Comparison of ENCODE assay signal across 8 cellular contexts in the genomic region with DNA sequence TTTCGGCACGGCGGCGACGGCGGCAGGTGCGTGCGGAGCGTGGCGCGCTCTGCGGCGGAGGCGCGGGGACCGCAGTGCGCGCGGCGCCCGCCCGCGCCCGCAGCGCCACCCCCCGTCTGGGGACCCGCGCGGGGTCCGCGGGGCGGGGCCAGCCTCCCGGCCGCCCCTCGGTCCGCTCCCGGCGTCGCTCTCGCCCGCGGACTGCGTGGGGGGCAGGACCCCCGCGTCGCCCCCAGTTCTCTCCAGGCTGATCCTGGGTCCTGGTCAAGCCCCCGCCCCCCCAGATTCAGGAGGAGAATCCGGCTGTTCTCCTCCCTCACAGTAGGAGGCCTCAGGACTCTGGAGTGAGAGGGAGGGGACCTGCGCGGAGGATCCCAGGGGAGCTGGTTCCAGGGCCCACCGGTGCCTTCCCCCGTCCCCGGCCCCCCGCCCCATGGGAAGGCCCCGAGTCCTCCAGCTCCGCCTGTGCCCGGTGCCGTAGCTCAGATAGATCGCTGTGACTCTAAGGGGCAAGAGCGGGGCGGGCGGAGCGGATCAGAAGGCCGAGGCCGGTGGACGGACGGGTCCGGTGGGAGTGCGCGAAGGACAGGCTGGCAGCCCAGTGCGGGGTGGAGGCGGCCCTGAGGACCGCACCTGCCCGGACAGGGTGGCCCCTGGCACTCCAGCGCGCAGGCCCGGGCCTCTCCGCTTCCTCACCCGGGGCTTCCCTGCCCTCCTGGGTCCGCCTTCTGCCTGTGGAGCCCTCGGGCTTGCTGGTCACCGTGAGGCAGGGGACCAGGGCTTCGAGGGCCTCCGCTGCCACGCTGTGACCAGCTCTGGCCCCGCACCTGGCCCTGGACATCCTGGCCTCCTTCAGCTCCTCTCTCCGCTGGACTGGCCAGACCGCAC. TPM values are rescaled to one million over a fixed set of nuclear protein-coding genes. Genes with fewer than 3 reads are reported as not detected.
A peak's percentile ranks its signal among the peaks of the same experiment; 100 is the strongest.
DNase-seq lines count a peak whose midpoint lies in the region; ATAC-seq and TF ChIP-seq lines count a peak whose summit lies in the region.

A gene with protein sequence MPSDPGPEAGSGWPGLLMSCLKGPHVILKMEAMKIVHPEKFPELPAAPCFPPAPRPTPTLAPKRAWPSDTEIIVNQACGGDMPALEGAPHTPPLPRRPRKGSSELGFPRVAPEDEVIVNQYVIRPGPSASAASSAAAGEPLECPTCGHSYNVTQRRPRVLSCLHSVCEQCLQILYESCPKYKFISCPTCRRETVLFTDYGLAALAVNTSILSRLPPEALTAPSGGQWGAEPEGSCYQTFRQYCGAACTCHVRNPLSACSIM (minus strand): TSS at position 51 of the 888 bp plus-strand sequence. CDS start 1,028 bp downstream, outside the sequence.

- no peaks in the 10 kb centered on the region for H3K36me3 Mint-ChIP-seq in activated naive CD8-positive, alpha-beta T cell treated with anti-CD3 and anti-CD28 coated beads for 36 hours
- peaks cover 7% of the 10 kb centered on the region for H3K36me3 Mint-ChIP-seq in stimulated activated effector memory CD8-positive, alpha-beta T cell treated with anti-CD3 and anti-CD28 coated beads, Interleukin-12 subunit alpha, Interleukin-12 subunit beta, amount 100 ng/mL, for 72 hours

- in situ Hi-C loops in GM13976 (cut with MboI; ENCODE audit: low sequenced_read_pairs, unreplicated experiment) = no loop called here

- H3K4me3 Mint-ChIP-seq in activated naive CD8-positive, alpha-beta T cell treated with anti-CD3 and anti-CD28 coated beads for 36 hours = peak within 1 kb of the TSS; percentile 85
- H3K4me3 Mint-ChIP-seq in stimulated activated effector memory CD8-positive, alpha-beta T cell treated with anti-CD3 and anti-CD28 coated beads, Interleukin-12 subunit alpha, Interleukin-12 subunit beta, amount 100 ng/mL, for 72 hours = peak within 1 kb of the TSS; percentile 74

- peak within 1 kb of the TSS; percentile 24 for H3K4me3 ChIP-seq in iPS-11a (ENCODE audit: low read depth, low read length)

- no peaks in the 10 kb centered on the region for H3K9me3 Mint-ChIP-seq in activated naive CD8-positive, alpha-beta T cell treated with anti-CD3 and anti-CD28 coated beads for 36 hours
- no peaks in the 10 kb centered on the region for H3K9me3 Mint-ChIP-seq in stimulated activated effector memory CD8-positive, alpha-beta T cell treated with anti-CD3 and anti-CD28 coated beads, Interleukin-12 subunit alpha, Interleukin-12 subunit beta, amount 100 ng/mL, for 72 hours

- DNase-seq in GM13976 (ENCODE audit: low spot score) = no peak
- peak; percentile 45 for DNase-seq in activated naive CD8-positive, alpha-beta T cell treated with anti-CD3 and anti-CD28 coated beads for 36 hours
- peak in 1 of 2 donors; percentile 57 for DNase-seq in stimulated activated effector memory CD8-positive, alpha-beta T cell treated with anti-CD3 and anti-CD28 coated beads, Interleukin-12 subunit alpha, Interleukin-12 subunit beta, amount 100 ng/mL, for 72 hours (ENCODE audit: low spot score in 2 of 2)
- no peak for DNase-seq in NCI-H187 treated with DMSO at 0.1 percent for 48 hours (lab: John Stamatoyannopoulos, UW)
- no peak for DNase-seq in hippocampal formation (lab: John Stamatoyannopoulos, UW)

- peak; percentile 4 for TF ChIP-seq CTCF in GM13976 (IDR thresholded peaks at IDR 0.05; ENCODE audit: borderline replicate concordance, control extremely low read depth, extremely low read depth, insufficient read depth, missing control alignments)

- H3K27ac Mint-ChIP-seq in activated naive CD8-positive, alpha-beta T cell treated with anti-CD3 and anti-CD28 coated beads for 36 hours = peak within 1 kb of the TSS; percentile 38
- peak within 1 kb of the TSS; percentile 79 for H3K27ac Mint-ChIP-seq in stimulated activated effector memory CD8-positive, alpha-beta T cell treated with anti-CD3 and anti-CD28 coated beads, Interleukin-12 subunit alpha, Interleukin-12 subunit beta, amount 100 ng/mL, for 72 hours

- peaks cover 4% of the 10 kb centered on the region for H3K27me3 Mint-ChIP-seq in activated naive CD8-positive, alpha-beta T cell treated with anti-CD3 and anti-CD28 coated beads for 36 hours

- peak; percentile 3 for ATAC-seq in HG03342 (IDR thresholded peaks at IDR 0.05; ENCODE audit: unreplicated experiment)
- ATAC-seq in stimulated activated effector memory CD8-positive, alpha-beta T cell treated with anti-CD3 and anti-CD28 coated beads, Interleukin-12 subunit alpha, Interleukin-12 subunit beta, amount 100 ng/mL, for 72 hours = no peak
- ATAC-seq in GM18502 (IDR thresholded peaks at IDR 0.05; ENCODE audit: poor library complexity, unreplicated experiment) = no peak

- peaks cover 4% of the 10 kb centered on the region for H3K4me1 Mint-ChIP-seq in activated naive CD8-positive, alpha-beta T cell treated with anti-CD3 and anti-CD28 coated beads for 36 hours
- H3K4me1 Mint-ChIP-seq in stimulated activated effector memory CD8-positive, alpha-beta T cell treated with anti-CD3 and anti-CD28 coated beads, Interleukin-12 subunit alpha, Interleukin-12 subunit beta, amount 100 ng/mL, for 72 hours = peaks cover 11% of the 10 kb centered on the region

RNA-seq across cellular contexts. Expression of the gene that starts here (rescaled TPM):
- 1 to 10 TPM; 6.0 to 7.1 TPM for total RNA-seq in activated naive CD8-positive, alpha-beta T cell treated with anti-CD3 and anti-CD28 coated beads for 36 hours
